Comparison of ENCODE assay signal across 1 cellular context in the genomic region with DNA sequence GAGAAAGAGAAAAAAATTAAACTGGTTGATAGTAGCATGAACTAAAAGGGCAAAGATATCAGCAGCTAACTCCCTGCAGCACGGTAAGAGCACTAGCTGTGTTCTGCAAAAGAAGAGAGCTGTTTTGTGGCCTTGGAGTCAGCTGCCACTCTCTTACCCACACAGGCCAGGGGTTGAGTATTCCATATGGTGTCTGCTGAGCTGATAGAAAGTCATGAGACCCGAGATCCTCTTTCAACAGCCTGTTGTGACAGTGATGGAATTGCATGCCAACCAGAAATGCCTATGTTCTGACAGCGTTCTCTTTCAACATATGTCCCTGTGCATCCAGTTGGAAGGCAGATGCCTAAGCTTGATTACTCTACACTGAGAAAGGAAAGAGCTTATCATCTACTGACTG.
TF ChIP-seq lines count a peak whose summit lies in the region.

No MANE protein-coding gene starts in this region.

TF ChIP-seq in GM12878, 131 proteins besides CTCF, POLR2A, EP300 and RAD21 (continued from another document):
- TF ChIP-seq CHD1 (IDR thresholded peaks at IDR 0.05; ENCODE audit: low read depth, low read length) (no peak), SIN3A (IDR thresholded peaks at IDR 0.05; ENCODE audit: low read depth, low read length) (no peak), MTA2 (IDR thresholded peaks at IDR 0.05; ENCODE audit: low read depth) (no peak)
